11 cellular contexts compared by ENCODE assay signal in the genomic region with DNA sequence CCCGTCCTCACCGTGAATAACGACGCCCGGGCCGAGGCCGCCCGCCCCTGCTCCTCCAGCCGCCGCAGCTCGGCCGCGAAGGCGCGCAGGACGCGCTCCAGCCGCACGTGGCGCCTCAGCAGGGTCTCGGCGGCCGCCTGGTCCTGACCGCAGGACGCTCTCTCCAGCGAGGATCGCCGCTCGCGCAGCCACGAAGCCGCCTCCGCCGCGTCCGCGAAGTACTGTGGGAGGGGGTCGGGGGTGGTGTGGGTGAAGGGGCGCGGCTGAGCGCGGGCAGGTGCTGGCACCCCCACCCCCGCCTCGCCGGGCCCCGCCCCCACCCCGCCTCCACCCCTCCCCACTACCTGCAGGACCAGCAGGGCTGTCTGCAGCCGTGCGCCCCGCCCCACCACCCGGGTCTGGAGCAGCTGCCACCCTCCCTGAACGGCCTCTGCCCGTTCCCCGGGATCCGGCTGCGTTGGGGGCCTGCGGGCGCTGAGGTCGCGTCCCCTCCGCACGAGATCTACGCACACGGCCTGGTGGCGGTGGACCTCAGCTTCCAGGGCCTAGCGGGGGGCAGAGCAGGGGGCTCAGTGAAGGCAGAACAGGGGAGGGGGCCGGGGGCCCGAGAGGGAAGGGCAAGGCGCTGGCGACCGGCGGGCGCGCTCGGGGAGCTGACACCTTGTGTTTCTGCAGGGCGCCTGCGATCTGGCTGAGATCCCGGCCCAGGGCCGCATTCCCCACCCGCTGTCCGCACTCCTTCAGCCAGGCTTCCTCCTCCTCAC. TPM values are rescaled to one million over a fixed set of nuclear protein-coding genes. Genes with fewer than 3 reads are reported as not detected.
DNase-seq lines count a peak whose midpoint lies in the region; ATAC-seq and TF ChIP-seq lines count a peak whose summit lies in the region.
"Had no signal": no experiment of that assay in that cellular context is flagged by ENCODE, and none has a peak within 500 bp of the region (broad histone marks: within the 10 kb centered on the region; RNA-seq: fewer than 3 reads in every experiment).

No MANE protein-coding gene starts in this region.

- peak overlapping the region; percentile 40 for H3K4me3 Mint-ChIP-seq in WTC11

- no peak for TF ChIP-seq POLR2A in heart left ventricle (IDR thresholded peaks at IDR 0.05)

- H3K9me3 Mint-ChIP-seq in WTC11 = no peaks in the 10 kb centered on the region
- H3K9me3 Mint-ChIP-seq: CD8-positive, alpha-beta memory T cell had no signal

- peak overlapping the region in 8 of 11 experiments; percentile 26 to 72 (median 66); a peak in 13 of 22 replicates for H3K4me2 ChIP-seq in BLaER1 treated with 17β-estradiol and CSF1 and Interleukin-3, amounts not matched to agents 10 nM and 100 nM
- H3K4me2 ChIP-seq in neuronal stem cell (ENCODE audit: insufficient read depth, low read length, poor library complexity, severe bottlenecking) = peak overlapping the region; percentile 70

- no peak overlapping the region for H2BK12ac ChIP-seq in neuronal stem cell (ENCODE audit: low read length)

- peak overlapping the region; percentile 95 for H2BK5ac ChIP-seq in neuronal stem cell (ENCODE audit: low read length)

- H4K20me1 ChIP-seq in BLaER1 treated with 17β-estradiol and CSF1 and Interleukin-3, amounts not matched to agents 10 nM and 100 nM = peaks cover 0 to 18% (median 0%) of the 10 kb centered on the region in 11 experiments; a peak in 7 of 22 replicates

- no peaks in the 10 kb centered on the region for H3K36me3 Mint-ChIP-seq in WTC11

- intact Hi-C loops in heart left ventricle (cut with DNase I) = no loop called here

- H3K23ac ChIP-seq in neuronal stem cell (ENCODE audit: low read depth, low read length, poor library complexity) = no peak overlapping the region

- TF ChIP-seq CTCF in WTC11 (IDR thresholded peaks at IDR 0.05) (no peak), heart left ventricle (IDR thresholded peaks at IDR 0.05) (no peak)

- ATAC-seq in WTC11 (peak; percentile 67), heart left ventricle (peak; percentile 18 to 64 (median 42)), GM21390 (IDR thresholded peaks at IDR 0.05; ENCODE audit: unreplicated experiment) (no peak), GM19324 (IDR thresholded peaks at IDR 0.05; ENCODE audit: low FRiP score, unreplicated experiment) (no peak), GM21529 (IDR thresholded peaks at IDR 0.05; ENCODE audit: unreplicated experiment) (no peak)
- ATAC-seq: SK-N-SH treated with all-trans-retinoic acid at 6 μM for 48 hours had no signal

- H2AFZ ChIP-seq in neuronal stem cell (ENCODE audit: low read length) = peak overlapping the region; percentile 35

- no peak overlapping the region for H4K8ac ChIP-seq in neuronal stem cell (ENCODE audit: low read depth, low read length)

- CTCF ChIA-PET in WTC11 (lab: Charles Lee) = interaction anchor here (1.0 to 2.1 kb wide), 7 partner anchors 10 to 108 kb away, joined by 3 to 14 read pairs (median 6); a partner anchor contains a TSS

- POLR2A ChIA-PET in WTC11 (lab: Charles Lee) = no interaction called here

- H4K91ac ChIP-seq in neuronal stem cell (ENCODE audit: low read depth, low read length, poor library complexity) = no peak overlapping the region

- H3K14ac ChIP-seq in neuronal stem cell (ENCODE audit: low read length) = no peak overlapping the region

- no peak overlapping the region for H3K4me3 ChIP-seq in BLaER1 treated with 17β-estradiol and CSF1 and Interleukin-3, amounts not matched to agents 10 nM and 100 nM
- peak overlapping the region in 11 of 12 donors; percentile 11 to 48 (median 37) for H3K4me3 ChIP-seq in heart left ventricle
- H3K4me3 ChIP-seq in neuronal stem cell (ENCODE audit: low read length in 2 of 2) = peak overlapping the region in 1 of 2 donors; percentile 73

- no peaks in the 10 kb centered on the region for H3K36me3 ChIP-seq in BLaER1 treated with 17β-estradiol and CSF1 and Interleukin-3, amounts not matched to agents 10 nM and 100 nM
- H3K36me3 ChIP-seq in heart left ventricle = no peaks in the 10 kb centered on the region
- H3K36me3 ChIP-seq in neuronal stem cell (replicated peaks in 1 of 2; ENCODE audit: control insufficient read depth in 2 of 2, insufficient read depth in 2 of 2, low read length in 2 of 2) = no peaks in the 10 kb centered on the region

- no peak overlapping the region for H3K9ac ChIP-seq in BLaER1 treated with 17β-estradiol and CSF1 and Interleukin-3, amounts not matched to agents 10 nM and 100 nM
- peak overlapping the region; percentile 80 for H3K9ac ChIP-seq in neuronal stem cell (ENCODE audit: low read depth, low read length, poor library complexity)

- H3K4me1 Mint-ChIP-seq in WTC11 = peaks cover 8% of the 10 kb centered on the region

- 7 to 21% (median 17%) methylated on average over 26 to 81 of the region's 81 CpGs for WGBS in heart left ventricle, 4 donors
- WGBS in neuronal stem cell (ENCODE audit: extremely low coverage in 2 of 2, insufficient read length in 2 of 2, insufficient replicate concordance in 1 of 2), 2 donors = no CpG with 5 or more reads among the region's 81 CpGs

- H3K4me1 ChIP-seq in BLaER1 treated with 17β-estradiol and CSF1 and Interleukin-3, amounts not matched to agents 10 nM and 100 nM = peaks cover 8 to 51% (median 31%) of the 10 kb centered on the region in 10 experiments; a peak in 19 of 20 replicates
- H3K4me1 ChIP-seq in heart left ventricle (peaks cover 0 to 28% (median 17%) of the 10 kb centered on the region in 12 donors), neuronal stem cell (ENCODE audit: control insufficient read depth in 2 of 2, insufficient read depth in 1 of 2, low read depth in 1 of 2, low read length in 2 of 2) (peaks cover 0 to 7% of the 10 kb centered on the region in 2 donors)

- peaks cover 0 to 22% (median 11%) of the 10 kb centered on the region in 11 experiments; a peak in 16 of 22 replicates for H3K27me3 ChIP-seq in BLaER1 treated with 17β-estradiol and CSF1 and Interleukin-3, amounts not matched to agents 10 nM and 100 nM
- H3K27me3 ChIP-seq in heart left ventricle = peaks cover 0 to 8% (median 0%) of the 10 kb centered on the region in 9 donors
- peaks cover 2 to 36% (median 31%) of the 10 kb centered on the region in 3 experiments for H3K27me3 ChIP-seq in neuronal stem cell (ENCODE audit: control insufficient read depth in 3 of 3, insufficient read depth in 3 of 3, low read depth in 1 of 3, low read length in 3 of 3)

- no peaks in the 10 kb centered on the region for H3K79me1 ChIP-seq in neuronal stem cell (ENCODE audit: low read depth, low read length)

- peak overlapping the region; percentile 30 for H2AK5ac ChIP-seq in neuronal stem cell (ENCODE audit: low read depth, low read length)

- H3K4ac ChIP-seq in neuronal stem cell (ENCODE audit: low read length) = no peak overlapping the region

- peak overlapping the region; percentile 14 for H2BK120ac ChIP-seq in neuronal stem cell (ENCODE audit: low read depth, low read length)

- no peaks in the 10 kb centered on the region for H3K9me3 ChIP-seq in BLaER1 treated with 17β-estradiol and CSF1 and Interleukin-3, amounts not matched to agents 10 nM and 100 nM (replicated peaks in 1 of 11)
- H3K9me3 ChIP-seq in heart left ventricle = no peaks in the 10 kb centered on the region
- peaks cover 0 to 6% of the 10 kb centered on the region in 2 donors for H3K9me3 ChIP-seq in neuronal stem cell (replicated peaks in 1 of 2; ENCODE audit: control insufficient read depth in 2 of 2, insufficient read depth in 1 of 2, low read depth in 1 of 2, low read length in 2 of 2)

- H2BK15ac ChIP-seq in neuronal stem cell (ENCODE audit: low read length) = no peak overlapping the region

- no peak overlapping the region for H3K27ac ChIP-seq in BLaER1 treated with 17β-estradiol and CSF1 and Interleukin-3, amounts not matched to agents 10 nM and 100 nM
- H3K27ac ChIP-seq in heart left ventricle (peak overlapping the region in 10 of 12 donors; percentile 35 to 70 (median 52)), neuronal stem cell (replicated peaks; ENCODE audit: low read length) (no peak overlapping the region)

- peak; percentile 61 for DNase-seq in WTC11 (ENCODE audit: low spot score)
- DNase-seq in heart left ventricle = peak in 4 of 5 donors; percentile 46 to 65 (median 48)
- no peak for DNase-seq in neuronal stem cell (ENCODE audit: low spot score)
- DNase-seq in NCI-H1092 (lab: John Stamatoyannopoulos, UW) = no peak
- DNase-seq: CD8-positive, alpha-beta memory T cell; NCI-H1417 treated with DMSO at 0.1 percent for 48 hours had no signal

- peak overlapping the region; percentile 92 for H3K18ac ChIP-seq in neuronal stem cell (ENCODE audit: low read length)

- no peak overlapping the region for H3K27ac Mint-ChIP-seq in WTC11

- H3K27me3 Mint-ChIP-seq in WTC11 (ENCODE audit: low read depth) = peaks cover 33% of the 10 kb centered on the region

TF ChIP-seq in WTC11, 78 proteins besides CTCF, POLR2A, EP300 and RAD21 (continues in another document):
- TF ChIP-seq, protein P1, sequence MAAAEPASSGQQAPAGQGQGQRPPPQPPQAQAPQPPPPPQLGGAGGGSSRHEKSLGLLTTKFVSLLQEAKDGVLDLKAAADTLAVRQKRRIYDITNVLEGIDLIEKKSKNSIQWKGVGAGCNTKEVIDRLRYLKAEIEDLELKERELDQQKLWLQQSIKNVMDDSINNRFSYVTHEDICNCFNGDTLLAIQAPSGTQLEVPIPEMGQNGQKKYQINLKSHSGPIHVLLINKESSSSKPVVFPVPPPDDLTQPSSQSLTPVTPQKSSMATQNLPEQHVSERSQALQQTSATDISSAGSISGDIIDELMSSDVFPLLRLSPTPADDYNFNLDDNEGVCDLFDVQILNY (CRISPR knock-in tag; IDR thresholded peaks at IDR 0.05) = peak; percentile 84; the same call in 1 of the 2 replicates
- TF ChIP-seq, protein P2, sequence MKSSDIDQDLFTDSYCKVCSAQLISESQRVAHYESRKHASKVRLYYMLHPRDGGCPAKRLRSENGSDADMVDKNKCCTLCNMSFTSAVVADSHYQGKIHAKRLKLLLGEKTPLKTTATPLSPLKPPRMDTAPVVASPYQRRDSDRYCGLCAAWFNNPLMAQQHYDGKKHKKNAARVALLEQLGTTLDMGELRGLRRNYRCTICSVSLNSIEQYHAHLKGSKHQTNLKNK (CRISPR knock-in tag; IDR thresholded peaks at IDR 0.05) = no peak

RNA-seq across cellular contexts. Expression of a gene that starts 11.7 kb away (rescaled TPM):
- total RNA-seq in WTC11 (2021) (1.2 to 2.3 TPM (median 2.0 TPM) in 3 replicates), heart left ventricle (1 to 10 TPM in 8 of 9 donors, under 1 TPM in 1; 0.31 to 5.6 (median 1.7) TPM)
- polyA plus RNA-seq in heart left ventricle = 1 to 10 TPM; 1.3 to 3.2 TPM
- polyA plus RNA-seq in neuronal stem cell (2013, experiment 1 of 2) = 0.08 TPM
- polyA plus RNA-seq in neuronal stem cell (2013, experiment 2 of 2) = 0.14 TPM
- polyA plus RNA-seq: CD8-positive, alpha-beta memory T cell had no signal

RNA-seq across cellular contexts. Expression of a gene that starts 43.5 kb away (rescaled TPM):
- total RNA-seq in WTC11 (2021) = 5.5 to 11.0 TPM (median 7.9 TPM) in 3 replicates
- 1 to 10 TPM in 7 of 9 donors, under 1 TPM in 2; 0.38 to 6.0 (median 2.8) TPM for total RNA-seq in heart left ventricle
- polyA plus RNA-seq in heart left ventricle = 1 to 10 TPM; 1.4 to 4.1 TPM
- polyA plus RNA-seq in neuronal stem cell (2013, experiment 1 of 2) = 16.5 TPM
- 15.9 TPM for polyA plus RNA-seq in neuronal stem cell (2013, experiment 2 of 2)

RNA-seq across cellular contexts. Expression of a gene that starts 54.2 kb away (rescaled TPM):
- total RNA-seq in WTC11 (2021) (14.8 to 19.9 TPM (median 18.2 TPM) in 3 replicates), heart left ventricle (10 to 100 TPM in 6 of 9 donors, 1 to 10 TPM in 3; 5.4 to 17.9 (median 11.8) TPM)
- 10 to 100 TPM in 1 of 2 donors, 1 to 10 TPM in 1; 7.3 to 20.6 TPM for polyA plus RNA-seq in heart left ventricle
- 14.4 TPM for polyA plus RNA-seq in neuronal stem cell (2013, experiment 1 of 2)
- polyA plus RNA-seq in neuronal stem cell (2013, experiment 2 of 2) = 14.3 TPM

Comparison
In these comparisons a context has a peak if more than half of its experiments do, and no peak if none do; other contexts are left out.
1. H3K27ac ChIP-seq: peak in heart left ventricle (10 of 12); none in BLaER1 treated with 17β-estradiol and CSF1 and Interleukin-3, amounts not matched to agents 10 nM and 100 nM (0 of 11) and neuronal stem cell (single experiment).
2. H3K4me3 ChIP-seq: peak in heart left ventricle (11 of 12); none in BLaER1 treated with 17β-estradiol and CSF1 and Interleukin-3, amounts not matched to agents 10 nM and 100 nM (0 of 10).
3. ATAC-seq: peak in WTC11 (single experiment) and heart left ventricle (4 of 4); none in GM21390 (single experiment), GM19324 (single experiment) and GM21529 (single experiment).
4. DNase-seq: peak in WTC11 (single experiment) and heart left ventricle (4 of 5); none in neuronal stem cell (single experiment) and NCI-H1092 (single experiment).